Comparison of ENCODE assay signal across 1 cellular context in the genomic region with DNA sequence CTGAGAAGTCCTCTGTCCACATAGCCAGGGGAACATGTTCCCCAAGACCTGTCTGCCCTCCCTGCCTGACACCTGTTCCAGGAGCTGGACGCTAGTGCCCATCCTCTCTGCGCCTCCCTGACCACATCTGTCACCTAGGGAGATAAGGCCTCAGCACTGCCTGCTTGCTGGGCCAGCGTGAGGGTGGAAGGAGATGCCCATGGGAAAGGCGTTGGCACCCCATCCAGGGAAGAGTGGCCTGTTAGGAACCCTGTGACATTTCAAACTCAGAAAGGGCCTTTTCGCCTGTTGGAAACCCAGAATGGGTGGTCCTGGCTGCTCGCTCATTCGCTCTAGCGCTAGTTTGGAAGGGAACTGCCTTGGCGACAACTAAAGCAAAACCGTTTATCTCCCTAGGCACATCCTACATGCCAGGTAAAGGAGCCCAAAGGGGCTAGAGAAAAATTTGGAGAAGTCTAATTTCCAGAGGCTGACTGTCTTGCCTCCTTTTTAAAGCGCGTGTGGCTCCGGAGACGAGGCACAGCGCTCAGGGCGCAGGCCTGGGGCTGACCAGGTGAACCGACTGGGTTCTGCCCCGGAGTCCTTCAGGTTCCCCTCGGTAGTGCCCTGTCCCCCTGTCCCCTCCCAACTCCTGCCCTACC.
TF ChIP-seq lines count a peak whose summit lies in the region.

No MANE protein-coding gene starts in this region.

TF ChIP-seq in H1, 55 proteins besides CTCF, POLR2A, EP300 and RAD21:
- TF ChIP-seq SUZ12 (IDR thresholded peaks at IDR 0.05; ENCODE audit: low read length) (peak; percentile 92; the same call in 1 of the 2 replicates), RBBP5 (IDR thresholded peaks at IDR 0.05; ENCODE audit: borderline replicate concordance, low read depth, low read length) (no peak), JUN (IDR thresholded peaks at IDR 0.05; ENCODE audit: low read depth, low read length) (no peak), EZH2 (IDR thresholded peaks at IDR 0.05; ENCODE audit: low read depth, low read length, severe bottlenecking) (peak; percentile 93), CBX5 (IDR thresholded peaks at IDR 0.05; ENCODE audit: low read depth, low read length) (no peak), SP2 (IDR thresholded peaks at IDR 0.05; ENCODE audit: low read length) (no peak)
- TF ChIP-seq, protein P1, sequence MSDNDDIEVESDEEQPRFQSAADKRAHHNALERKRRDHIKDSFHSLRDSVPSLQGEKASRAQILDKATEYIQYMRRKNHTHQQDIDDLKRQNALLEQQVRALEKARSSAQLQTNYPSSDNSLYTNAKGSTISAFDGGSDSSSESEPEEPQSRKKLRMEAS (IDR thresholded peaks at IDR 0.05): peak; percentile 38; the same call in 1 of the 2 replicates
- TF ChIP-seq, protein P2, sequence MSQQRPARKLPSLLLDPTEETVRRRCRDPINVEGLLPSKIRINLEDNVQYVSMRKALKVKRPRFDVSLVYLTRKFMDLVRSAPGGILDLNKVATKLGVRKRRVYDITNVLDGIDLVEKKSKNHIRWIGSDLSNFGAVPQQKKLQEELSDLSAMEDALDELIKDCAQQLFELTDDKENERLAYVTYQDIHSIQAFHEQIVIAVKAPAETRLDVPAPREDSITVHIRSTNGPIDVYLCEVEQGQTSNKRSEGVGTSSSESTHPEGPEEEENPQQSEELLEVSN (IDR thresholded peaks at IDR 0.05): peak; percentile 81
